ENCODE assay signal across 16 cellular contexts in genomic region chr4:55143858-55144257, GRCh38. TPM values are rescaled to one million over a fixed set of nuclear protein-coding genes. Genes with fewer than 3 reads are reported as not detected.
"Had no signal": no experiment of that assay in that cellular context is flagged by ENCODE, and none has a peak within 500 bp of the region (broad histone marks: within the 10 kb centered on the region; RNA-seq: fewer than 3 reads in every experiment).

No MANE protein-coding gene starts in this region.

- H2AFZ ChIP-seq: hepatocyte had no signal

- H3K27ac Mint-ChIP-seq: activated naive CD4-positive, alpha-beta T cell treated with anti-CD3 and anti-CD28 coated beads, Interleukin-2, amount 50 U/mL, for 24 hours; naive thymus-derived CD4-positive, alpha-beta T cell; stimulated activated naive CD8-positive, alpha-beta T cell treated with anti-CD3 and anti-CD28 coated beads, Interleukin-15, amount 100 ng/mL, for 72 hours; type B pancreatic cell had no signal

- H3K79me2 ChIP-seq: hepatocyte had no signal

- H3K36me3 ChIP-seq: adrenal gland, esophagus muscularis mucosa, pancreas, WERI-Rb-1 had no signal

- H3K4me1 Mint-ChIP-seq: activated naive CD4-positive, alpha-beta T cell treated with anti-CD3 and anti-CD28 coated beads, Interleukin-2, amount 50 U/mL, for 24 hours; naive thymus-derived CD4-positive, alpha-beta T cell; stimulated activated naive CD8-positive, alpha-beta T cell treated with anti-CD3 and anti-CD28 coated beads, Interleukin-15, amount 100 ng/mL, for 72 hours had no signal

- H3K4me2 ChIP-seq: hepatocyte had no signal

- H3K9me3 Mint-ChIP-seq: stimulated activated naive CD8-positive, alpha-beta T cell treated with anti-CD3 and anti-CD28 coated beads, Interleukin-15, amount 100 ng/mL, for 72 hours; type B pancreatic cell had no signal

- H3K27me3 ChIP-seq: adrenal gland, esophagus muscularis mucosa, hepatocyte, pancreas had no signal

- ATAC-seq: naive thymus-derived CD4-positive, alpha-beta T cell; pancreas; stimulated activated naive CD8-positive, alpha-beta T cell treated with anti-CD3 and anti-CD28 coated beads, Interleukin-15, amount 100 ng/mL, for 72 hours had no signal

- H3K4me3 Mint-ChIP-seq: activated naive CD4-positive, alpha-beta T cell treated with anti-CD3 and anti-CD28 coated beads, Interleukin-2, amount 50 U/mL, for 24 hours; naive thymus-derived CD4-positive, alpha-beta T cell; stimulated activated naive CD8-positive, alpha-beta T cell treated with anti-CD3 and anti-CD28 coated beads, Interleukin-15, amount 100 ng/mL, for 72 hours; type B pancreatic cell had no signal

- H3K36me3 Mint-ChIP-seq: activated naive CD4-positive, alpha-beta T cell treated with anti-CD3 and anti-CD28 coated beads, Interleukin-2, amount 50 U/mL, for 24 hours; naive thymus-derived CD4-positive, alpha-beta T cell; type B pancreatic cell had no signal

- H3K27ac ChIP-seq: adrenal gland, esophagus muscularis mucosa, hepatocyte, pancreas, WERI-Rb-1 had no signal

- H3K4me3 ChIP-seq: adrenal gland, esophagus muscularis mucosa, hepatocyte, pancreas had no signal

- H3K4me1 ChIP-seq: adrenal gland, esophagus muscularis mucosa, pancreas had no signal

- DNase-seq: activated CD4-positive, alpha-beta T cell treated with anti-CD3 and anti-CD28 coated beads, Interleukin-2, amount 50 U/mL, for 48 hours; activated effector memory CD4-positive, alpha-beta T cell treated with Interleukin-2 at 50 U/mL for 16 hours; activated T-cell treated with anti-CD3 and anti-CD28 coated beads, Interleukin-2, amount 50 U/mL, for 1 hour; adrenal gland; caudate nucleus; islet precursor cell; naive thymus-derived CD4-positive, alpha-beta T cell; pancreas; stimulated activated CD4-positive, alpha-beta T cell treated with anti-CD3 and anti-CD28 coated beads, Interleukin-1b, Interleukin-23, amount 100 ng/mL, for 48 hours; stimulated activated naive CD8-positive, alpha-beta T cell treated with anti-CD3 and anti-CD28 coated beads, Interleukin-15, amount 100 ng/mL, for 72 hours; WERI-Rb-1 had no signal

RNA-seq across cellular contexts. Expression of gene KDR, which starts 18.5 kb away (rescaled TPM):
- total RNA-seq: mononuclear cell; naive thymus-derived CD4-positive, alpha-beta T cell had no signal
